29 cellular contexts compared by ENCODE assay signal in genomic region chr10:116098411-116099019, GRCh38.
DNase-seq lines count a peak whose midpoint lies in the region; ATAC-seq and TF ChIP-seq lines count a peak whose summit lies in the region.
"Had no signal": no experiment of that assay in that cellular context is flagged by ENCODE, and none has a peak within 500 bp of the region (broad histone marks: within the 10 kb centered on the region; RNA-seq: fewer than 3 reads in every experiment).

No MANE protein-coding gene starts in this region.

- H3K36me3 Mint-ChIP-seq in brain, result peaks cover 6% of the 10 kb centered on the region
- H3K36me3 Mint-ChIP-seq: activated naive CD8-positive, alpha-beta T cell treated with anti-CD3 and anti-CD28 coated beads, Interleukin-2, amount 10 ng/mL, durations not matched to agents 7 days and 5 days; CD4-positive, alpha-beta memory T cell; immature natural killer cell had no signal

- H3K27ac Mint-ChIP-seq in brain, result peak overlapping the region in 3 of 5 experiments; percentile 27 to 57 (median 49)
- H3K27ac Mint-ChIP-seq: activated naive CD8-positive, alpha-beta T cell treated with anti-CD3 and anti-CD28 coated beads, Interleukin-2, amount 10 ng/mL, durations not matched to agents 7 days and 5 days; activated T-cell treated with anti-CD3 and anti-CD28 coated beads, Interleukin-2, amount 50 U/mL, for 24 hours; B cell; CD4-positive, alpha-beta memory T cell; immature natural killer cell; T-helper 1 cell treated with Interleukin-12 subunit alpha and Interleukin-12 subunit beta and Interleukin-4 antibody, amounts not matched to agents 30 μg/mL and 1 μg/mL, for 36 hours had no signal

- ATAC-seq in HG03469 (IDR thresholded peaks at IDR 0.05; ENCODE audit: unreplicated experiment), result no peak
- ATAC-seq: gastrocnemius medialis; stimulated activated naive CD8-positive, alpha-beta T cell treated with anti-CD3 and anti-CD28 coated beads, Interleukin-15, Interleukin-2, amounts not matched to agents 100 U/mL and 50 U/mL, for 24 hours had no signal

- peaks cover 0 to 9% (median 4%) of the 10 kb centered on the region in 5 experiments for H3K9me3 Mint-ChIP-seq in brain
- H3K9me3 Mint-ChIP-seq: activated T-cell treated with anti-CD3 and anti-CD28 coated beads, Interleukin-2, amount 50 U/mL, for 24 hours; T-helper 1 cell treated with Interleukin-12 subunit alpha and Interleukin-12 subunit beta and Interleukin-4 antibody, amounts not matched to agents 30 μg/mL and 1 μg/mL, for 36 hours had no signal

- H3K4me1 Mint-ChIP-seq in brain, result peaks cover 61% of the 10 kb centered on the region
- H3K4me1 Mint-ChIP-seq: activated naive CD8-positive, alpha-beta T cell treated with anti-CD3 and anti-CD28 coated beads, Interleukin-2, amount 10 ng/mL, durations not matched to agents 7 days and 5 days; B cell; CD4-positive, alpha-beta memory T cell; immature natural killer cell had no signal

- H3K4me1 ChIP-seq in rectal smooth muscle tissue (ENCODE audit: control insufficient read depth, insufficient read depth, low read length), result peaks cover 12% of the 10 kb centered on the region
- H3K4me1 ChIP-seq in thyroid gland, result no peaks in the 10 kb centered on the region

- TF ChIP-seq CTCF in AG10803 (conservative IDR thresholded peaks at IDR 0.05; ENCODE audit: low read length) (no peak), brain (conservative IDR thresholded peaks at IDR 0.05) (no peak), thyroid gland (IDR thresholded peaks at IDR 0.05) (no peak)

- DNase-seq in AG10803 (ENCODE audit: low read depth) (peak; percentile 30), kidney glomerular epithelial cell (lab: John Stamatoyannopoulos, UW) (peak; percentile 75), thyroid gland (no peak), NOMO-1 treated with DMSO at 0.1 percent for 48 hours (lab: John Stamatoyannopoulos, UW; ENCODE audit: unreplicated experiment) (no peak), cerebellum (ENCODE audit: low spot score) (no peak)
- DNase-seq: activated CD4-positive, alpha-beta T cell treated with anti-CD3 and anti-CD28 coated beads, Interleukin-2, amount 50 U/mL, for 1 hour; activated CD4-positive, CD25-positive, alpha-beta regulatory T cell; activated gamma-delta T cell treated with Interleukin-2 at 50 U/mL for 16 hours; activated naive CD8-positive, alpha-beta T cell treated with anti-CD3 and anti-CD28 coated beads, Interleukin-2, amount 10 ng/mL, durations not matched to agents 7 days and 5 days; activated T-cell treated with anti-CD3 and anti-CD28 coated beads, Interleukin-2, amount 50 U/mL, for 24 hours; caudate nucleus; CD4-positive, alpha-beta memory T cell; immature natural killer cell; KBM-7; NCI-H1092 treated with DMSO at 0.1 percent for 48 hours; NCI-H187; NCI-H2171; NCI-H510A; SK-N-SH; stimulated activated CD4-positive, alpha-beta T cell treated with anti-CD3 and anti-CD28 coated beads, Interleukin-1b, Interleukin-23, amount 100 ng/mL, for 48 hours; stimulated activated naive CD8-positive, alpha-beta T cell treated with anti-CD3 and anti-CD28 coated beads, Interleukin-15, Interleukin-2, amounts not matched to agents 100 U/mL and 50 U/mL, for 24 hours had no signal

- H3K9me3 ChIP-seq in thyroid gland, result no peaks in the 10 kb centered on the region
- H3K9me3 ChIP-seq: gastrocnemius medialis, SK-N-SH had no signal

- no peak overlapping the region for H3K4me3 Mint-ChIP-seq in brain
- H3K4me3 Mint-ChIP-seq: activated naive CD8-positive, alpha-beta T cell treated with anti-CD3 and anti-CD28 coated beads, Interleukin-2, amount 10 ng/mL, durations not matched to agents 7 days and 5 days; activated T-cell treated with anti-CD3 and anti-CD28 coated beads, Interleukin-2, amount 50 U/mL, for 24 hours; B cell; CD4-positive, alpha-beta memory T cell; immature natural killer cell; T-helper 1 cell treated with Interleukin-12 subunit alpha and Interleukin-12 subunit beta and Interleukin-4 antibody, amounts not matched to agents 30 μg/mL and 1 μg/mL, for 36 hours had no signal

- no peak for TF ChIP-seq POLR2A in thyroid gland (IDR thresholded peaks at IDR 0.05)

- intact Hi-C loops in thyroid gland (cut with DNase I), result no loop called here

- H3K27me3 ChIP-seq in rectal smooth muscle tissue (ENCODE audit: control insufficient read depth, insufficient read depth, low read length) (no peaks in the 10 kb centered on the region), thyroid gland (no peaks in the 10 kb centered on the region)
- H3K27me3 ChIP-seq: gastrocnemius medialis had no signal

- H3K4me3 ChIP-seq in AG10803 (ENCODE audit: low read length) (no peak overlapping the region), rectal smooth muscle tissue (ENCODE audit: low read length) (no peak overlapping the region), thyroid gland (replicated peaks in 1 of 3) (no peak overlapping the region)
- H3K4me3 ChIP-seq: gastrocnemius medialis, smooth muscle cell had no signal

- H3K27me3 Mint-ChIP-seq in brain, result peaks cover 24% of the 10 kb centered on the region
- H3K27me3 Mint-ChIP-seq: activated naive CD8-positive, alpha-beta T cell treated with anti-CD3 and anti-CD28 coated beads, Interleukin-2, amount 10 ng/mL, durations not matched to agents 7 days and 5 days; activated T-cell treated with anti-CD3 and anti-CD28 coated beads, Interleukin-2, amount 50 U/mL, for 24 hours; B cell; CD4-positive, alpha-beta memory T cell had no signal

- H3K27ac ChIP-seq in rectal smooth muscle tissue (ENCODE audit: low read depth, low read length) (peak overlapping the region; percentile 17), thyroid gland (no peak overlapping the region)
- H3K27ac ChIP-seq: gastrocnemius medialis, HL-60 had no signal

- 57 to 74% methylated on average over 6 to 8 of the region's 8 CpGs for WGBS in thyroid gland, 2 donors

- H3K36me3 ChIP-seq in rectal smooth muscle tissue (ENCODE audit: control insufficient read depth, insufficient read depth, low read length), result no peaks in the 10 kb centered on the region
- H3K36me3 ChIP-seq in thyroid gland, result no peaks in the 10 kb centered on the region
- H3K36me3 ChIP-seq: gastrocnemius medialis had no signal

- H3K9ac ChIP-seq in rectal smooth muscle tissue (ENCODE audit: low read length), result no peak overlapping the region
- H3K9ac ChIP-seq: SK-N-SH had no signal

Comparison
In these comparisons a context has a peak if more than half of its experiments do, and no peak if none do; other contexts are left out.
1. DNase-seq: peak in AG10803 (single experiment) and kidney glomerular epithelial cell (single experiment); none in thyroid gland (0 of 2), NOMO-1 treated with DMSO at 0.1 percent for 48 hours (single experiment) and cerebellum (single experiment).